ENCODE assay signal across 12 cellular contexts in the genomic region with DNA sequence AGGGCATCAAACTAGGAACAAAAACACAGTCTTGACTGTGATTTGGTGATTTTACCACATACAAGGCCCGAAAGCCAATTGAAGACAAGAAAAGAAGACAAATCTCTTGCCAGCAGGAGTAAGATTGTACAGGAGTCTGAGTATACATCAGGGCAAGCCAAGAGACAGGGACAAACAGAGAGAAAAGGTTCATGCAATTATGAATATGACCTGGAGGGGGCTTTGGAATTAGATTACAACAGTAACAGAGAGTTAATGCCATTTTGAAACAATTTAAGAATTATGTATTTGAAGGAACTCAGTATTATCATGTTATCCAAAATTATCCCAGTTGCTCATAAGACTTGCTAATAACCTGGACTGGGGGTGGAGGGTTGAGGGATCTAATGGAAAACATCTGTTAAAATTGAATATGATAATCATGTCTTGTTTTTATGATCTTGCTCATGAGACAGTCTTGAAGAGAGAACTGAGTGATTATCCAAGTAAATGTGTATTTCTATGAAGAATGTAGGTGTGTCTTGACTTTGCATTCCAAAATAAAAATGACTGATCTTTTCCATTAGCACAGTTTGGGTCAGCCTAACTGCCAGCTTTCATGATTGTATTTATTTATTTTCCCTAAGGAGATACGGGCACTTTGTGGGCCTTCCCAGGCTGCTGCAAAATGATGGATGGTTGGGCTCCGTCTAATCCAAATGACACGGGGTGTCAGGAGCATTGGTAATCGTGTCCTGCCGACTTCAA.
DNase-seq lines count a peak whose midpoint lies in the region; TF ChIP-seq lines count a peak whose summit lies in the region.
"Had no signal": no experiment of that assay in that cellular context is flagged by ENCODE, and none has a peak within 500 bp of the region (broad histone marks: within the 10 kb centered on the region; RNA-seq: fewer than 3 reads in every experiment).

No MANE protein-coding gene starts in this region.

- H3K4me3 ChIP-seq in ascending aorta, result peak overlapping the region in 1 of 2 donors; percentile 17
- no peak overlapping the region for H3K4me3 ChIP-seq in H7 (ENCODE audit: insufficient read depth, low read depth, low read length)

- intact Hi-C loops in ascending aorta (cut with DNase I), result loop anchor here (5.0 to 10.0 kb wide), 3 partner anchors 52 to 334 kb away; no protein-coding TSS in a partner anchor

- H3K4me1 ChIP-seq in ascending aorta, result peaks cover 17 to 41% of the 10 kb centered on the region in 2 donors

- peak overlapping the region; percentile 75 to 89 for H3K27ac ChIP-seq in ascending aorta
- H3K27ac ChIP-seq: 22Rv1 had no signal

- in situ Hi-C loops in KBM-7 (cut with MboI; ENCODE audit: low pct_unique_long_range_greater_than_20kb, low sequenced_read_pairs), result no loop called here

- H3K36me3 ChIP-seq in ascending aorta, result peaks cover 6 to 15% of the 10 kb centered on the region in 2 donors
- no peaks in the 10 kb centered on the region for H3K36me3 ChIP-seq in H7 (replicated peaks; ENCODE audit: control insufficient read depth, insufficient read depth, low read length)

- H3K9me3 ChIP-seq in ascending aorta, result no peaks in the 10 kb centered on the region

- no peaks in the 10 kb centered on the region for H3K27me3 ChIP-seq in ascending aorta
- no peaks in the 10 kb centered on the region; the same call in 1 of the 2 replicates for H3K27me3 ChIP-seq in H7 (ENCODE audit: control insufficient read depth, insufficient read depth, low read length)

- DNase-seq in DMS 273 (lab: John Stamatoyannopoulos, UW; ENCODE audit: unreplicated experiment) (peak; percentile 55), DMS 273 treated with DMSO at 0.1 percent for 48 hours (lab: John Stamatoyannopoulos, UW) (no peak), KBM-7 (peak; percentile 68), ascending aorta (ENCODE audit: low spot score in 2 of 2) (peak in 1 of 2 donors; percentile 78), myocyte (ENCODE audit: low read depth) (peak; percentile 18), NCI-H2029 treated with DMSO at 0.1 percent for 48 hours (lab: John Stamatoyannopoulos, UW) (no peak), H7 (no peak)
- DNase-seq in activated CD8-positive, alpha-beta memory T cell treated with anti-CD3 and anti-CD28 coated beads, Interleukin-2, amount 50 U/mL, for 4 hours, result no peak
- DNase-seq: activated naive CD8-positive, alpha-beta T cell treated with anti-CD3 and anti-CD28 coated beads, Interleukin-2, amount 10 ng/mL, durations not matched to agents 7 days and 5 days; NCI-H1048; posterior cingulate gyrus had no signal

- TF ChIP-seq CTCF in ascending aorta (IDR thresholded peaks at IDR 0.05), result peak; percentile 7 to 33 (median 28)

Comparison
In these comparisons a context has a peak if more than half of its experiments do, and no peak if none do; other contexts are left out.
1. DNase-seq: peak in DMS 273 (single experiment), KBM-7 (single experiment) and myocyte (single experiment); none in DMS 273 treated with DMSO at 0.1 percent for 48 hours (single experiment), NCI-H2029 treated with DMSO at 0.1 percent for 48 hours (single experiment), H7 (single experiment) and activated CD8-positive, alpha-beta memory T cell treated with anti-CD3 and anti-CD28 coated beads, Interleukin-2, amount 50 U/mL, for 4 hours (single experiment).